In the genomic region with DNA sequence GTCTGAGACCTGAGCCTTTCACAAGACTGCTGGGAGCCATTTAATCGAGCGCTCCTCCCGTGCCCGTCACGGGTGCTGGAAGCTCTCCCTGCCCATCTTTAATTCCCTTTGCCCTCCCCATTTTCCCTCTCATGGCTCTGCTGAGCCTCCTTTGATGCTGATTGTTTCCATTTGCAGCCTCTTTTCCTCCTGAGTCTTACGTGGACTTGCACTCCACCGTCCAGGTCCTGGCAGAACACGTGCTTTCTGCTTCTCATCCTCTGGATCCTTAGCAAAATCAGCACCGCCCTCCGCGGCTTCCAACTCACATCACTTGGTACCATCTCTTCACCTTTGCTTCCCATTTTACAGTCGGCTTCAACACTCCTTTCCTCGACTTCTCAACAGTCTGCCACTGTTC, we compare ENCODE assay signal across 21 cellular contexts. TPM values are rescaled to one million over a fixed set of nuclear protein-coding genes. Genes with fewer than 3 reads are reported as not detected.
"Had no signal": no experiment of that assay in that cellular context is flagged by ENCODE, and none has a peak within 500 bp of the region (broad histone marks: within the 10 kb centered on the region; RNA-seq: fewer than 3 reads in every experiment).

No MANE protein-coding gene starts in this region.

- H3K27ac ChIP-seq: heart left ventricle, neural progenitor cell, pancreas, right lobe of liver, skin epidermis, suprapubic skin, tibial artery, upper lobe of left lung, uterus had no signal

- H3K27ac Mint-ChIP-seq: naive thymus-derived CD8-positive, alpha-beta T cell; neural progenitor cell; progenitor cell of endocrine pancreas had no signal

- DNase-seq: effector CD4-positive, alpha-beta T cell; hippocampal formation; mammary epithelial cell; mucosa of descending colon; naive thymus-derived CD8-positive, alpha-beta T cell; nucleus accumbens; right lobe of liver; stimulated activated naive CD4-positive, alpha-beta T cell treated with Interleukin-2 at 50 U/mL for 16 hours; upper lobe of left lung; uterus had no signal

- H3K9me3 Mint-ChIP-seq: naive thymus-derived CD8-positive, alpha-beta T cell; neural progenitor cell had no signal

- H3K27me3 Mint-ChIP-seq: naive thymus-derived CD8-positive, alpha-beta T cell; progenitor cell of endocrine pancreas had no signal

- H3K27me3 ChIP-seq: heart left ventricle, neural progenitor cell, pancreas, right lobe of liver, suprapubic skin, tibial artery, upper lobe of left lung, uterus had no signal

- H3K9me3 ChIP-seq: heart left ventricle, mucosa of descending colon, pancreas, right lobe of liver, suprapubic skin, tibial artery, upper lobe of left lung, uterus had no signal

- H3K36me3 ChIP-seq: neural progenitor cell, right lobe of liver, uterus had no signal

- H3K4me3 ChIP-seq: heart left ventricle, mucosa of descending colon, neural progenitor cell, pancreas, right lobe of liver, skin epidermis, suprapubic skin, tibial artery, upper lobe of left lung, uterus had no signal

- H3K4me3 Mint-ChIP-seq: naive thymus-derived CD8-positive, alpha-beta T cell; neural progenitor cell had no signal

- H3K4me1 ChIP-seq: neural progenitor cell, pancreas, right lobe of liver, tibial artery, upper lobe of left lung, uterus had no signal

RNA-seq across cellular contexts. Expression of a gene that starts 48.2 kb away (rescaled TPM):
- total RNA-seq: dermis microvascular lymphatic vessel endothelial cell; frontal cortex; heart left ventricle; lower leg skin; mammary epithelial cell; mucosa of descending colon; naive thymus-derived CD8-positive, alpha-beta T cell; pancreas; progenitor cell of endocrine pancreas; renal cortical epithelial cell; suprapubic skin had no signal
